15 cellular contexts compared by ENCODE assay signal in the genomic region with DNA sequence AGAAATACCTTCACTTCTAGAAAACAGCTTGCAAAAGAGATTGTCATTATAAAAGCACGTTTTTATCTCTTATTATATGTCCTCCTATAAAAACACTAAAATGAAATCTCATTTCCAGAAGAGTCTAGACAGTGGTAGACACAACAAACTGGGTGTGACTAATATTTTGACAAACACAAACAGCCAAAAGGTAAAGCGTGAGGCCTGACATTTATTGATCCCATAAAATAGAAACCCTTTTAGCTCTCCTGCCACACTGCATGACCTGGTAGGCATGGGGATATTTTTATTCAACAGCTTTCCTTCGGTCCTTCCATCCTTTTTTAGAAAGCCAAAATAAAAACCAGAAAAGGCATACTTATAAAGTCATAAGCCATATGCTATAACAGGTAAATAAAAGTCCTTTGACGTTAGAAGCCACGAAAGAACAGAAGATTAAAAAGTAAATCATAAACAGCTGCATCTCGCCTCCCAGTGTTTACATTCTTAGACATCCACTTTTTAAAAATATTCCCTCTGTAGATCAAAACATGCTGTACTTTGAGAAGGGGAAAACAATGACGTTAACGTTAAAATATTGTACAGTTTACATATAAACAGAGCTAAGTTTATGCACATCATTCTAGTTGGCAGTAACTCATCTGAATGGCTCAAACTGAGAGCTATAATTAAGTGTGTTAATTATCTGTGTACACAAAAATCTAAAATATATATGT. TPM values are rescaled to one million over a fixed set of nuclear protein-coding genes. Genes with fewer than 3 reads are reported as not detected.
DNase-seq lines count a peak whose midpoint lies in the region; ATAC-seq, FAIRE-seq and TF ChIP-seq lines count a peak whose summit lies in the region.
"Had no signal": no experiment of that assay in that cellular context is flagged by ENCODE, and none has a peak within 500 bp of the region (broad histone marks: within the 10 kb centered on the region; RNA-seq: fewer than 3 reads in every experiment).

No MANE protein-coding gene starts in this region.

- no peak overlapping the region for H3K4me3 ChIP-seq in liver (ENCODE audit: low read depth in 1 of 3, low read length in 3 of 3)
- no peak overlapping the region for H3K4me3 ChIP-seq in HepG2 (replicated peaks in 1 of 3; ENCODE audit: insufficient read depth in 1 of 3, low read depth in 2 of 3, low read length in 3 of 3)
- no peak overlapping the region for H3K4me3 ChIP-seq in dorsolateral prefrontal cortex
- H3K4me3 ChIP-seq: K562 had no signal

- POLR2A ChIA-PET in HepG2 (lab: Yijun Ruan, JAX): interaction anchor here (0.8 to 1.5 kb wide), 2 partner anchors 21 to 45 kb away, joined by 3 to 6 read pairs; no protein-coding TSS in a partner anchor

- no peaks in the 10 kb centered on the region for H3K9me3 Mint-ChIP-seq in nephron
- no peaks in the 10 kb centered on the region for H3K9me3 Mint-ChIP-seq in activated T-helper 17 cell treated with anti-CD3 and anti-CD28 coated beads, Interleukin-2, amount 50 U/mL, for 72 hours
- H3K9me3 Mint-ChIP-seq: activated T-helper 1 cell treated with anti-CD3 and anti-CD28 coated beads, Interleukin-12 subunit alpha, Interleukin-12 subunit beta, Interleukin-2, Interleukin-4 antibody, amounts not matched to agents 30 ng/mL and 10 ng/mL and 1 ng/mL, durations not matched to agents 14 hours and 24 hours and 36 hours; T-helper 1 cell treated with Interleukin-12 subunit alpha and Interleukin-12 subunit beta and Interleukin-4 antibody, amounts not matched to agents 30 μg/mL and 1 μg/mL, for 36 hours had no signal

- no peak for TF ChIP-seq RAD21 in liver (IDR thresholded peaks at IDR 0.05)
- TF ChIP-seq RAD21 in HepG2 (CRISPR knock-in tag; IDR thresholded peaks at IDR 0.05): no peak

- peaks cover 4% of the 10 kb centered on the region for H3K36me3 Mint-ChIP-seq in nephron (ENCODE audit: low read depth)
- no peaks in the 10 kb centered on the region for H3K36me3 Mint-ChIP-seq in activated T-helper 17 cell treated with anti-CD3 and anti-CD28 coated beads, Interleukin-2, amount 50 U/mL, for 72 hours (ENCODE audit: low read depth)

- TF ChIP-seq POLR2A in HepG2 (IDR thresholded peaks at IDR 0.05; ENCODE audit: insufficient read depth in 1 of 2, low read depth in 2 of 2, low read length in 2 of 2): no peak

- no peak for TF ChIP-seq EP300 in HepG2 (IDR thresholded peaks at IDR 0.05; ENCODE audit: low read depth in 2 of 2, low read length in 2 of 2)
- no peak for TF ChIP-seq EP300 in HepG2 (CRISPR knock-in tag; IDR thresholded peaks at IDR 0.05; ENCODE audit: borderline replicate concordance)

- H3K4me2 ChIP-seq in HepG2 (ENCODE audit: low read depth, low read length): no peak overlapping the region

- no peak for TF ChIP-seq CTCF in liver (IDR thresholded peaks at IDR 0.05; ENCODE audit: low read depth, low read length, missing input control)
- TF ChIP-seq CTCF in HepG2 (CRISPR knock-in tag; IDR thresholded peaks at IDR 0.05): no peak
- TF ChIP-seq CTCF in nephron (IDR thresholded peaks at IDR 0.05; ENCODE audit: unreplicated experiment in 3 of 3): no peak
- no peak for TF ChIP-seq CTCF in dorsolateral prefrontal cortex (IDR thresholded peaks at IDR 0.05 in 54 of 56, conservative IDR thresholded peaks at IDR 0.05 in 2 of 56; ENCODE audit: low read depth in 1 of 56, partially characterized antibody in 56 of 56)

- no peaks in the 10 kb centered on the region for H3K27me3 Mint-ChIP-seq in nephron (ENCODE audit: low read depth)
- no peaks in the 10 kb centered on the region for H3K27me3 Mint-ChIP-seq in activated T-helper 17 cell treated with anti-CD3 and anti-CD28 coated beads, Interleukin-2, amount 50 U/mL, for 72 hours

- H3K4me3 Mint-ChIP-seq in nephron: no peak overlapping the region
- H3K4me3 Mint-ChIP-seq in activated T-helper 17 cell treated with anti-CD3 and anti-CD28 coated beads, Interleukin-2, amount 50 U/mL, for 72 hours: no peak overlapping the region
- H3K4me3 Mint-ChIP-seq: activated T-helper 1 cell treated with anti-CD3 and anti-CD28 coated beads, Interleukin-12 subunit alpha, Interleukin-12 subunit beta, Interleukin-2, Interleukin-4 antibody, amounts not matched to agents 30 ng/mL and 10 ng/mL and 1 ng/mL, durations not matched to agents 14 hours and 24 hours and 36 hours; T-helper 1 cell treated with Interleukin-12 subunit alpha and Interleukin-12 subunit beta and Interleukin-4 antibody, amounts not matched to agents 30 μg/mL and 1 μg/mL, for 36 hours had no signal

- H3K9me3 ChIP-seq in liver (ENCODE audit: control insufficient read depth in 4 of 4, low read length in 3 of 4) (no peaks in the 10 kb centered on the region), HepG2 (ENCODE audit: low read length) (no peaks in the 10 kb centered on the region)

- H2AFZ ChIP-seq in HepG2 (ENCODE audit: low read length): no peak overlapping the region

- peaks cover 17% of the 10 kb centered on the region for H3K79me2 ChIP-seq in HepG2 (ENCODE audit: insufficient read depth, low read length)

- H3K4me1 ChIP-seq in liver (ENCODE audit: control insufficient read depth in 4 of 4, insufficient read depth in 4 of 4, low read length in 3 of 4): peaks cover 6 to 33% (median 21%) of the 10 kb centered on the region in 4 donors
- peaks cover 32% of the 10 kb centered on the region for H3K4me1 ChIP-seq in HepG2 (ENCODE audit: insufficient read depth, low read length)

- H3K27me3 ChIP-seq in liver (ENCODE audit: control insufficient read depth in 4 of 4, insufficient read depth in 4 of 4, low read length in 3 of 4): no peaks in the 10 kb centered on the region
- H3K27me3 ChIP-seq in HepG2 (ENCODE audit: control insufficient read depth in 1 of 2, insufficient read depth in 2 of 2, low read length in 2 of 2): no peaks in the 10 kb centered on the region
- no peaks in the 10 kb centered on the region for H3K27me3 ChIP-seq in dorsolateral prefrontal cortex

- no peak for ATAC-seq in HepG2
- no peak for ATAC-seq in activated T-helper 17 cell treated with anti-CD3 and anti-CD28 coated beads, Interleukin-2, amount 50 U/mL, for 72 hours (replicated peaks)
- ATAC-seq: K562, sciatic nerve had no signal

- no TSS peak for BruUV-seq in HepG2 (replicated peaks; lab: Mats Ljungman, UMichigan)

- H3K36me3 ChIP-seq in liver (ENCODE audit: control insufficient read depth in 4 of 4, insufficient read depth in 3 of 4, low read depth in 1 of 4, low read length in 3 of 4): no peaks in the 10 kb centered on the region
- no peaks in the 10 kb centered on the region; a peak in 2 of 5 replicates for H3K36me3 ChIP-seq in HepG2 (replicated peaks in 1 of 2; ENCODE audit: control insufficient read depth in 1 of 2, insufficient read depth in 2 of 2, low read length in 2 of 2)

- in situ Hi-C loops in HepG2 (cut with HindIII; ENCODE audit: extremely low pct_ligation_motif_present, low pct_unique_long_range_greater_than_20kb): no loop called here

- CTCF ChIA-PET in HepG2 (lab: Yijun Ruan, JAX; ENCODE audit: low intra/inter-chr PET ratio, low total read pairs): no interaction called here

- DNase-seq in HepG2 (ENCODE audit: low spot score) (no peak), dedifferentiated amniotic fluid mesenchymal stem cell (ENCODE audit: extremely low spot score) (peak; percentile 46), DMS114 treated with DMSO at 0.1 percent for 48 hours (lab: John Stamatoyannopoulos, UW; ENCODE audit: unreplicated experiment) (no peak), dorsolateral prefrontal cortex (no peak), ureter (ENCODE audit: low spot score) (no peak)
- DNase-seq: activated CD4-positive, alpha-beta T cell treated with anti-CD3 and anti-CD28 coated beads for 48 hours; DND-41; NCI-H2081 treated with DMSO at 0.1 percent for 48 hours had no signal

- no peaks in the 10 kb centered on the region for H4K20me1 ChIP-seq in HepG2 (ENCODE audit: insufficient read depth, low read length)

- intact Hi-C loops in HepG2 (cut with micrococcal nuclease; ENCODE audit: unreplicated experiment) (no loop called here), dorsolateral prefrontal cortex (cut with DNase I) (no loop called here)

- peak overlapping the region in 2 of 3 experiments; percentile 3 to 39 for H3K27ac Mint-ChIP-seq in nephron
- no peak overlapping the region for H3K27ac Mint-ChIP-seq in activated T-helper 17 cell treated with anti-CD3 and anti-CD28 coated beads, Interleukin-2, amount 50 U/mL, for 72 hours
- H3K27ac Mint-ChIP-seq: activated T-helper 1 cell treated with anti-CD3 and anti-CD28 coated beads, Interleukin-12 subunit alpha, Interleukin-12 subunit beta, Interleukin-2, Interleukin-4 antibody, amounts not matched to agents 30 ng/mL and 10 ng/mL and 1 ng/mL, durations not matched to agents 14 hours and 24 hours and 36 hours; T-helper 1 cell treated with Interleukin-12 subunit alpha and Interleukin-12 subunit beta and Interleukin-4 antibody, amounts not matched to agents 30 μg/mL and 1 μg/mL, for 36 hours had no signal

- H3K9ac ChIP-seq in liver (ENCODE audit: low read depth in 1 of 2, low read length in 2 of 2): peak overlapping the region in 1 of 2 donors; percentile 53
- H3K9ac ChIP-seq in HepG2 (ENCODE audit: insufficient read depth, low read depth, low read length): no peak overlapping the region

- WGBS in liver: 25% methylated on average over 8 of the region's 8 CpGs
- WGBS in HepG2 (ENCODE audit: low lambda C conversion rate): 76% methylated on average over 8 of the region's 8 CpGs

- H3K27ac ChIP-seq in liver (ENCODE audit: low read depth in 1 of 2, low read length in 2 of 2): peak overlapping the region; percentile 59 to 67
- no peak overlapping the region for H3K27ac ChIP-seq in HepG2 (ENCODE audit: extremely low read length, insufficient read depth, low read length)
- no peak overlapping the region for H3K27ac ChIP-seq in dorsolateral prefrontal cortex

- peaks cover 42% of the 10 kb centered on the region for H3K4me1 Mint-ChIP-seq in nephron
- no peaks in the 10 kb centered on the region for H3K4me1 Mint-ChIP-seq in activated T-helper 17 cell treated with anti-CD3 and anti-CD28 coated beads, Interleukin-2, amount 50 U/mL, for 72 hours

- FAIRE-seq in HepG2 (lab: Jason Lieb, UNC): no peak
- FAIRE-seq: K562 had no signal

RNA-seq across cellular contexts. Expression of gene IRS1, which starts 44.6 kb away (rescaled TPM):
- total RNA-seq in liver (10 to 100 TPM in 1 of 2 donors, 1 to 10 TPM in 1; 8.3 to 11.6 TPM), HepG2 (2016; rRNA removed; fragmentation: Illumina TruSeq; extraction: Trizol) (7.9 and 8.7 TPM in 2 replicates), dorsolateral prefrontal cortex (10 to 100 TPM in 110 of 120 experiments, 1 to 10 TPM in 10; 6.8 to 23.0 (median 14.4) TPM), ureter (40.0 TPM)
- polyA plus RNA-seq in liver (1 to 10 TPM; 7.4 to 8.9 TPM), HepG2 (2011; rRNA removed) (9.0 and 12.8 TPM in 2 replicates)
- total RNA-seq in HepG2 (2016; cell fraction: cytosol; rRNA removed; fragmentation: Illumina TruSeq; extraction: Trizol; ENCODE audit: low read depth): 0.51 and 0.53 TPM in 2 replicates
- total RNA-seq in HepG2 (2016; cell fraction: insoluble cytoplasmic fraction; rRNA removed; fragmentation: Illumina TruSeq; extraction: Trizol): 7.1 and 8.1 TPM in 2 replicates
- 2.7 and 3.0 TPM in 2 replicates for total RNA-seq in HepG2 (2016; cell fraction: membrane; rRNA removed; fragmentation: Illumina TruSeq; extraction: Trizol)
- total RNA-seq in HepG2 (2016; cell fraction: nucleus; rRNA removed; fragmentation: Illumina TruSeq; extraction: Trizol): 10.7 and 14.1 TPM in 2 replicates
- polyA plus RNA-seq in HepG2 (2011; cell fraction: cytosol; rRNA removed): 7.1 and 7.9 TPM in 2 replicates
- 15.3 and 15.6 TPM in 2 replicates for polyA plus RNA-seq in HepG2 (2011; cell fraction: nucleus; rRNA removed)
- polyA plus RNA-seq in HepG2 (2012): 14.3 and 15.3 TPM in 2 replicates
- 0.25 and 0.50 TPM in 2 replicates for polyA plus RNA-seq in HepG2 (2016; cell fraction: cytosol; fragmentation: Illumina TruSeq; extraction: Trizol; ENCODE audit: low read depth)
- 6.8 and 8.7 TPM in 2 replicates for polyA plus RNA-seq in HepG2 (2016; cell fraction: insoluble cytoplasmic fraction; fragmentation: Illumina TruSeq; extraction: Trizol; ENCODE audit: low read depth)
- 1.1 and 1.4 TPM in 2 replicates for polyA plus RNA-seq in HepG2 (2016; cell fraction: membrane; fragmentation: Illumina TruSeq; extraction: Trizol; ENCODE audit: low read depth)
- polyA plus RNA-seq in HepG2 (2016; cell fraction: nucleus; fragmentation: Illumina TruSeq; extraction: Trizol; ENCODE audit: insufficient read depth, low read depth): 11.6 and 13.6 TPM in 2 replicates
- polyA minus RNA-seq in HepG2 (2011; rRNA and poly(A)+ RNA removed; ENCODE audit: low replicate concordance): 0.68 and 28.1 TPM in 2 replicates
- 11.2 and 13.5 TPM in 2 replicates for polyA minus RNA-seq in HepG2 (2011; cell fraction: cytosol; rRNA and poly(A)+ RNA removed)
- 26.8 and 36.8 TPM in 2 replicates for polyA minus RNA-seq in HepG2 (2011; cell fraction: nucleus; rRNA and poly(A)+ RNA removed)
- total RNA-seq in activated T-helper 17 cell treated with anti-CD3 and anti-CD28 coated beads, Interleukin-2, amount 50 U/mL, for 72 hours: 1 to 10 TPM in 1 of 2 donors, under 1 TPM in 1; 0.77 to 2.1 TPM

Comparison
In these comparisons a context has a peak if more than half of its experiments do, and no peak if none do; other contexts are left out.
1. H3K27ac ChIP-seq: peak in liver (2 of 2); none in HepG2 (single experiment) and dorsolateral prefrontal cortex (0 of 59).